15 cellular contexts compared by ENCODE assay signal in the genomic region with DNA sequence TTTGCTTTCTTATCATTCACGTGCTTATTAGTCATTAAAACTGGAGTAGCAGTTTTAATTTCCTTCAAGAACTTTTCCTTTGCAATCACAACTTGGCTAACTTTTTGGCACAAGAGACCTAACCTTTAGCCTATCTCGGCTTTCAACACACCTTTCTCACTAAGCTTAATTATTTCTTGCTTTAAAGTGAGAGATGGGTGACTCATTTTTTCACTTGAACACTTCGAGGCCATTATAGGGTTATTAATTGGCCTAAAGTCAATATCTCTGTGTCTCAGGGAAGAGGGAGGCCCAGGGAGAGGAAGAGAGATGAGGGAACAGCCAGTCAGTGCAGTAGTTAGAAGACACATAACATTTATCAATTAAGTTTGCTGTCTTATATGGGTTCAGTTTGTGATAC.
DNase-seq lines count a peak whose midpoint lies in the region; ATAC-seq and TF ChIP-seq lines count a peak whose summit lies in the region.
"Had no signal": no experiment of that assay in that cellular context is flagged by ENCODE, and none has a peak within 500 bp of the region (broad histone marks: within the 10 kb centered on the region; RNA-seq: fewer than 3 reads in every experiment).

No MANE protein-coding gene starts in this region.

- intact Hi-C loops in MCF 10A (cut with micrococcal nuclease): no loop called here
- intact Hi-C loops in mammary epithelial cell (cut with micrococcal nuclease): no loop called here
- intact Hi-C loops in cardiac septum (cut with DNase I): no loop called here

- H3K9ac ChIP-seq in mammary epithelial cell (ENCODE audit: insufficient read depth, low read length): no peak overlapping the region
- no peak overlapping the region for H3K9ac ChIP-seq in trophoblast cell (ENCODE audit: low read length)

- H3K36me3 ChIP-seq in mammary epithelial cell (ENCODE audit: insufficient read depth, low read length) (no peaks in the 10 kb centered on the region), trophoblast cell (ENCODE audit: control insufficient read depth in 1 of 2, insufficient read depth in 2 of 2, low read length in 2 of 2) (no peaks in the 10 kb centered on the region)

- peak overlapping the region; percentile 41 for H2AK5ac ChIP-seq in trophoblast cell (ENCODE audit: low read length)

- H2BK120ac ChIP-seq in trophoblast cell (ENCODE audit: insufficient read depth, low read length, poor library complexity): peak overlapping the region; percentile 98

- TF ChIP-seq CTCF in MCF 10A (IDR thresholded peaks at IDR 0.05; ENCODE audit: unreplicated experiment): no peak
- no peak for TF ChIP-seq CTCF in mammary epithelial cell (conservative IDR thresholded peaks at IDR 0.05 in 1 of 2, IDR thresholded peaks at IDR 0.05 in 1 of 2; ENCODE audit: extremely low read depth in 1 of 2, insufficient read depth in 1 of 2, low read depth in 1 of 2, low read length in 2 of 2)
- no peak for TF ChIP-seq CTCF in GM20000 (IDR thresholded peaks at IDR 0.05; ENCODE audit: extremely low read depth, missing control alignments)

- dilution Hi-C loops in mammary epithelial cell (cut with HindIII; ENCODE audit: low sequenced_read_pairs): no loop called here

- no peak overlapping the region for H3K4me3 Mint-ChIP-seq in MCF 10A (ENCODE audit: unreplicated experiment)
- H3K4me3 Mint-ChIP-seq: CD14-positive monocyte; CD8-positive, alpha-beta T cell; GM23338 had no signal

- H4K91ac ChIP-seq in trophoblast cell (ENCODE audit: low read depth, low read length): peak overlapping the region; percentile 93

- no peaks in the 10 kb centered on the region for H3K36me3 Mint-ChIP-seq in MCF 10A (ENCODE audit: insufficient read depth, unreplicated experiment)
- H3K36me3 Mint-ChIP-seq: CD14-positive monocyte; CD8-positive, alpha-beta T cell had no signal

- H3K4me1 ChIP-seq in mammary epithelial cell (ENCODE audit: insufficient read depth, low read length) (no peaks in the 10 kb centered on the region), trophoblast cell (ENCODE audit: control insufficient read depth in 1 of 2, insufficient read depth in 2 of 2, low read length in 2 of 2) (peaks cover 0 to 6% of the 10 kb centered on the region in 2 experiments)

- no peaks in the 10 kb centered on the region for H3K27me3 Mint-ChIP-seq in MCF 10A (ENCODE audit: insufficient read depth, unreplicated experiment)

- H3K79me2 ChIP-seq in mammary epithelial cell (ENCODE audit: insufficient read depth, low read length): no peaks in the 10 kb centered on the region
- H3K79me2 ChIP-seq in trophoblast cell (ENCODE audit: control insufficient read depth, insufficient read depth, low read length, poor library complexity): peaks cover 4% of the 10 kb centered on the region

- H3K4me3 ChIP-seq in mammary epithelial cell (replicated peaks in 1 of 3; ENCODE audit: insufficient read depth in 1 of 3, low read depth in 2 of 3, low read length in 3 of 3) (no peak overlapping the region), trophoblast cell (ENCODE audit: low read depth, low read length) (no peak overlapping the region)
- H3K4me3 ChIP-seq: GM23338 had no signal

- H3K4ac ChIP-seq in trophoblast cell (ENCODE audit: low read depth, low read length): peak overlapping the region; percentile 96

- BruUV-seq in MCF 10A (replicated peaks; lab: Mats Ljungman, UMichigan) (no TSS peak), mammary epithelial cell (replicated peaks; lab: Mats Ljungman, UMichigan) (no TSS peak)

- H3K27me3 ChIP-seq in mammary epithelial cell (ENCODE audit: insufficient read depth, low read length) (no peaks in the 10 kb centered on the region), trophoblast cell (ENCODE audit: insufficient read depth, low read length) (no peaks in the 10 kb centered on the region)

- in situ Hi-C loops in mammary epithelial cell (cut with MboI; ENCODE audit: low sequenced_read_pairs in 2 of 2): no loop called here

- no peak overlapping the region for H3K23ac ChIP-seq in trophoblast cell (ENCODE audit: low read length)

- DNase-seq in MCF 10A (ENCODE audit: unreplicated experiment): peak; percentile 20
- DNase-seq in mammary epithelial cell: no peak
- peak; percentile 2 for DNase-seq in foreskin melanocyte
- no peak for DNase-seq in trophoblast cell
- DNase-seq in GM20000 (ENCODE audit: low spot score): no peak
- no peak for DNase-seq in cardiac septum (ENCODE audit: low spot score)
- DNase-seq: CD8-positive, alpha-beta T cell; COR-L47; DMS 273 treated with DMSO at 0.1 percent for 48 hours; H7 had no signal

- no peaks in the 10 kb centered on the region for H3K9me3 ChIP-seq in mammary epithelial cell (replicated peaks; ENCODE audit: insufficient read depth, low read length)
- H3K9me3 ChIP-seq in trophoblast cell (ENCODE audit: insufficient read depth, low read depth, low read length): no peaks in the 10 kb centered on the region

- ATAC-seq in GM21528 (IDR thresholded peaks at IDR 0.05; ENCODE audit: low FRiP score, unreplicated experiment) (no peak), GM21390 (IDR thresholded peaks at IDR 0.05; ENCODE audit: unreplicated experiment) (no peak)
- ATAC-seq: CD8-positive, alpha-beta T cell; GM23338 had no signal

- no peak overlapping the region for H3K4me2 ChIP-seq in mammary epithelial cell (ENCODE audit: insufficient read depth, low read depth, low read length)
- H3K4me2 ChIP-seq in trophoblast cell (ENCODE audit: low read length): no peak overlapping the region
- H3K4me2 ChIP-seq: GM23338 had no signal

- H3K4me1 Mint-ChIP-seq in MCF 10A (ENCODE audit: insufficient read depth, unreplicated experiment): peaks cover 6% of the 10 kb centered on the region
- H3K4me1 Mint-ChIP-seq: CD14-positive monocyte had no signal

- H3K14ac ChIP-seq in trophoblast cell (ENCODE audit: low read length): peak overlapping the region; percentile 87

- no peak overlapping the region for H2AFZ ChIP-seq in mammary epithelial cell (ENCODE audit: low read depth, low read length)
- H2AFZ ChIP-seq in trophoblast cell (ENCODE audit: insufficient read depth, low read length, poor library complexity): no peak overlapping the region
- H2AFZ ChIP-seq: GM23338 had no signal

- H3K27ac ChIP-seq in mammary epithelial cell (ENCODE audit: insufficient read depth, low read depth, low read length) (no peak overlapping the region), trophoblast cell (ENCODE audit: low read depth, low read length) (peak overlapping the region; percentile 93)
- H3K27ac ChIP-seq: 22Rv1 had no signal

- no peak overlapping the region for H4K12ac ChIP-seq in trophoblast cell (ENCODE audit: low read depth, low read length)

- whole genome bisulfite sequencing in mammary epithelial cell (ENCODE audit: low coverage, missing lambda C conversion rate): 41% methylated on average over 3 of the region's 3 CpGs
- no CpG with 5 or more reads among the region's 3 CpGs for WGBS in trophoblast cell (ENCODE audit: extremely low coverage, insufficient coverage, insufficient read length)

- no peak overlapping the region for H4K8ac ChIP-seq in trophoblast cell (ENCODE audit: low read depth, low read length)

- peak overlapping the region; percentile 11 for H3K27ac Mint-ChIP-seq in MCF 10A (ENCODE audit: low read depth, unreplicated experiment)
- H3K27ac Mint-ChIP-seq: CD14-positive monocyte; CD8-positive, alpha-beta T cell; GM23338 had no signal

- peaks cover 30% of the 10 kb centered on the region for H3K79me1 ChIP-seq in trophoblast cell (ENCODE audit: low read length)

- H4K20me1 ChIP-seq in mammary epithelial cell (ENCODE audit: insufficient read depth, low read length): no peaks in the 10 kb centered on the region

- H2BK12ac ChIP-seq in trophoblast cell (ENCODE audit: low read length): peak overlapping the region; percentile 91

- CTCF ChIA-PET in MCF 10A (lab: Yijun Ruan, JAX): interaction anchor here (0.7 to 1.0 kb wide), 2 partner anchors 267 to 394 kb away, joined by 3 to 4 read pairs; no protein-coding TSS in a partner anchor
- CTCF ChIA-PET in mammary epithelial cell (lab: Charles Lee; ENCODE audit: low non-redundant PET): no interaction called here

- POLR2A ChIA-PET in MCF 10A (lab: Yijun Ruan, JAX): interaction anchor here (0.5 to 1.2 kb wide), 3 partner anchors 22 to 167 kb away, joined by 3 read pairs; no protein-coding TSS in a partner anchor

- peak overlapping the region; percentile 98 for H2BK5ac ChIP-seq in trophoblast cell (ENCODE audit: low read depth, low read length, poor library complexity)

- H3K18ac ChIP-seq in trophoblast cell (ENCODE audit: low read length): peak overlapping the region; percentile 56

- H3K9me3 Mint-ChIP-seq in MCF 10A (ENCODE audit: unreplicated experiment): no peaks in the 10 kb centered on the region
- H3K9me3 Mint-ChIP-seq: CD8-positive, alpha-beta T cell had no signal

Comparison
In these comparisons a context has a peak if more than half of its experiments do, and no peak if none do; other contexts are left out.
1. DNase-seq: peak in MCF 10A (single experiment) and foreskin melanocyte (single experiment); none in mammary epithelial cell (single experiment), trophoblast cell (0 of 2), GM20000 (single experiment) and cardiac septum (single experiment).